In genomic region chr16:46762583-46762982, GRCh38 we compare ENCODE assay signal across 24 cellular contexts. TPM values are rescaled to one million over a fixed set of nuclear protein-coding genes. Genes with fewer than 3 reads are reported as not detected.
DNase-seq lines count a peak whose midpoint lies in the region; ATAC-seq and TF ChIP-seq lines count a peak whose summit lies in the region.
"Had no signal": no experiment of that assay in that cellular context is flagged by ENCODE, and none has a peak within 500 bp of the region (broad histone marks: within the 10 kb centered on the region; RNA-seq: fewer than 3 reads in every experiment).

No MANE protein-coding gene starts in this region.

- H4K91ac ChIP-seq in neuronal stem cell (ENCODE audit: low read depth, low read length, poor library complexity) = no peak overlapping the region

- no peak overlapping the region for H4K8ac ChIP-seq in neuronal stem cell (ENCODE audit: low read depth, low read length)

- CTCF ChIA-PET in MCF 10A (lab: Yijun Ruan, JAX) = no interaction called here
- CTCF ChIA-PET in activated naive CD4-positive, alpha-beta T cell treated with anti-CD3 and anti-CD28 coated beads, Interleukin-2, amount 10 ng/mL, durations not matched to agents 7 days and 5 days (lab: Charles Lee) = no interaction called here

- H3K23ac ChIP-seq in neuronal stem cell (ENCODE audit: low read depth, low read length, poor library complexity) = no peak overlapping the region

- no peak overlapping the region for H3K4me3 ChIP-seq in breast epithelium
- H3K4me3 ChIP-seq in GM23338 = no peak overlapping the region
- no peak overlapping the region for H3K4me3 ChIP-seq in neuronal stem cell (ENCODE audit: low read length in 2 of 2)
- H3K4me3 ChIP-seq: ascending aorta, esophagus muscularis mucosa, tibial artery had no signal

- H3K14ac ChIP-seq in neuronal stem cell (ENCODE audit: low read length) = no peak overlapping the region

- no peaks in the 10 kb centered on the region for H3K79me1 ChIP-seq in neuronal stem cell (ENCODE audit: low read depth, low read length)

- H3K4me1 Mint-ChIP-seq in MCF 10A (ENCODE audit: insufficient read depth, unreplicated experiment) = no peaks in the 10 kb centered on the region
- H3K4me1 Mint-ChIP-seq in GM23338 = peaks cover 9% of the 10 kb centered on the region
- peaks cover 3% of the 10 kb centered on the region for H3K4me1 Mint-ChIP-seq in activated naive CD4-positive, alpha-beta T cell treated with anti-CD3 and anti-CD28 coated beads, Interleukin-2, amount 10 ng/mL, durations not matched to agents 7 days and 5 days
- H3K4me1 Mint-ChIP-seq: activated CD4-positive, alpha-beta T cell treated with anti-CD3 and anti-CD28 coated beads, Interleukin-2, amount 10 ng/mL, durations not matched to agents 24 days and 14 days had no signal

- H3K27ac Mint-ChIP-seq in MCF 10A (ENCODE audit: low read depth, unreplicated experiment) (no peak overlapping the region), GM23338 (no peak overlapping the region)
- H3K27ac Mint-ChIP-seq in activated naive CD4-positive, alpha-beta T cell treated with anti-CD3 and anti-CD28 coated beads, Interleukin-2, amount 10 ng/mL, durations not matched to agents 7 days and 5 days = no peak overlapping the region
- H3K27ac Mint-ChIP-seq: activated CD4-positive, alpha-beta T cell treated with anti-CD3 and anti-CD28 coated beads, Interleukin-2, amount 10 ng/mL, durations not matched to agents 24 days and 14 days; activated CD8-positive, alpha-beta memory T cell treated with anti-CD3 and anti-CD28 coated beads, Interleukin-2, amount 10 ng/mL, durations not matched to agents 7 days and 5 days; activated naive CD4-positive, alpha-beta T cell treated with anti-CD3 and anti-CD28 coated beads, Interleukin-2, amount 50 U/mL, for 72 hours; activated T-helper 1 cell treated with anti-CD3 and anti-CD28 coated beads, Interleukin-12 subunit alpha, Interleukin-12 subunit beta, Interleukin-2, Interleukin-4 antibody, amounts not matched to agents 30 ng/mL and 10 ng/mL and 1 ng/mL, durations not matched to agents 14 hours and 24 hours and 36 hours; stimulated activated naive CD8-positive, alpha-beta T cell treated with anti-CD3 and anti-CD28 coated beads, Interleukin-15, Interleukin-2, amounts not matched to agents 100 ng/mL and 50 ng/mL, for 24 hours had no signal

- H3K36me3 ChIP-seq in breast epithelium (no peaks in the 10 kb centered on the region), GM23338 (ENCODE audit: insufficient read depth) (no peaks in the 10 kb centered on the region), neuronal stem cell (replicated peaks in 1 of 2; ENCODE audit: control insufficient read depth in 2 of 2, insufficient read depth in 2 of 2, low read length in 2 of 2) (no peaks in the 10 kb centered on the region)
- H3K36me3 ChIP-seq: ascending aorta, esophagus muscularis mucosa, tibial artery had no signal

- H3K4me3 Mint-ChIP-seq in MCF 10A (ENCODE audit: unreplicated experiment) (no peak overlapping the region), GM23338 (no peak overlapping the region)
- no peak overlapping the region for H3K4me3 Mint-ChIP-seq in activated naive CD4-positive, alpha-beta T cell treated with anti-CD3 and anti-CD28 coated beads, Interleukin-2, amount 10 ng/mL, durations not matched to agents 7 days and 5 days
- H3K4me3 Mint-ChIP-seq: activated CD4-positive, alpha-beta T cell treated with anti-CD3 and anti-CD28 coated beads, Interleukin-2, amount 10 ng/mL, durations not matched to agents 24 days and 14 days; activated CD8-positive, alpha-beta memory T cell treated with anti-CD3 and anti-CD28 coated beads, Interleukin-2, amount 10 ng/mL, durations not matched to agents 7 days and 5 days; activated T-helper 1 cell treated with anti-CD3 and anti-CD28 coated beads, Interleukin-12 subunit alpha, Interleukin-12 subunit beta, Interleukin-2, Interleukin-4 antibody, amounts not matched to agents 30 ng/mL and 10 ng/mL and 1 ng/mL, durations not matched to agents 14 hours and 24 hours and 36 hours; neural crest cell; stimulated activated naive CD8-positive, alpha-beta T cell treated with anti-CD3 and anti-CD28 coated beads, Interleukin-15, Interleukin-2, amounts not matched to agents 100 ng/mL and 50 ng/mL, for 24 hours had no signal

- intact Hi-C loops in MCF 10A (cut with micrococcal nuclease) = no loop called here
- intact Hi-C loops in breast epithelium (cut with DNase I; ENCODE audit: low total_unique reads) = no loop called here

- TF ChIP-seq CTCF in MCF 10A (IDR thresholded peaks at IDR 0.05; ENCODE audit: unreplicated experiment) (no peak), breast epithelium (IDR thresholded peaks at IDR 0.05) (no peak), GM23338 (conservative IDR thresholded peaks at IDR 0.05; ENCODE audit: low read depth in 2 of 2) (no peak)

- H3F3A ChIP-seq in GM23338 (replicated peaks; ENCODE audit: low read depth) = no peaks in the 10 kb centered on the region

- WGBS in neuronal stem cell (ENCODE audit: extremely low coverage in 2 of 2, insufficient read length in 2 of 2, insufficient replicate concordance in 1 of 2), 2 donors = no CpG with 5 or more reads among the region's 3 CpGs

- no peak overlapping the region for H2BK12ac ChIP-seq in neuronal stem cell (ENCODE audit: low read length)

- TF ChIP-seq POLR2A in breast epithelium (IDR thresholded peaks at IDR 0.05) = no peak

- in situ Hi-C loops in SK-MEL-5 (cut with HindIII; ENCODE audit: low pct_unique_long_range_greater_than_20kb, low sequenced_read_pairs) = no loop called here

- H3K4me1 ChIP-seq in breast epithelium (no peaks in the 10 kb centered on the region), GM23338 (ENCODE audit: insufficient read depth) (no peaks in the 10 kb centered on the region), neuronal stem cell (ENCODE audit: control insufficient read depth in 2 of 2, insufficient read depth in 1 of 2, low read depth in 1 of 2, low read length in 2 of 2) (peaks cover 3 to 4% of the 10 kb centered on the region in 2 donors)
- H3K4me1 ChIP-seq: ascending aorta had no signal

- H2AFZ ChIP-seq in GM23338 = peak overlapping the region; percentile 43; the same call in 1 of the 2 replicates
- peak overlapping the region; percentile 78 for H2AFZ ChIP-seq in neuronal stem cell (ENCODE audit: low read length)

- H2AK5ac ChIP-seq in neuronal stem cell (ENCODE audit: low read depth, low read length) = no peak overlapping the region

- H2BK5ac ChIP-seq in neuronal stem cell (ENCODE audit: low read length) = no peak overlapping the region

- H3K4me2 ChIP-seq in GM23338 (no peak overlapping the region), neuronal stem cell (ENCODE audit: insufficient read depth, low read length, poor library complexity, severe bottlenecking) (no peak overlapping the region)

- no peak overlapping the region for H3K18ac ChIP-seq in neuronal stem cell (ENCODE audit: low read length)

- H3K27me3 ChIP-seq in breast epithelium (peaks cover 0 to 11% of the 10 kb centered on the region in 2 donors), GM23338 (ENCODE audit: insufficient read depth) (no peaks in the 10 kb centered on the region), neuronal stem cell (ENCODE audit: control insufficient read depth in 3 of 3, insufficient read depth in 3 of 3, low read depth in 1 of 3, low read length in 3 of 3) (no peaks in the 10 kb centered on the region)
- H3K27me3 ChIP-seq: ascending aorta had no signal

- POLR2A ChIA-PET in MCF 10A (lab: Yijun Ruan, JAX) = no interaction called here

- no peak overlapping the region for H2BK15ac ChIP-seq in neuronal stem cell (ENCODE audit: low read length)

- no TSS peak for BruUV-seq in MCF 10A (replicated peaks; lab: Mats Ljungman, UMichigan)

- H3K9me3 ChIP-seq in breast epithelium (no peaks in the 10 kb centered on the region), neuronal stem cell (replicated peaks in 1 of 2; ENCODE audit: control insufficient read depth in 2 of 2, insufficient read depth in 1 of 2, low read depth in 1 of 2, low read length in 2 of 2) (no peaks in the 10 kb centered on the region)
- H3K9me3 ChIP-seq: ascending aorta, esophagus muscularis mucosa, tibial artery had no signal

- H3K9me3 Mint-ChIP-seq in MCF 10A (ENCODE audit: unreplicated experiment) (no peaks in the 10 kb centered on the region), GM23338 (no peaks in the 10 kb centered on the region; the same call in 2 of the 3 replicates)
- H3K9me3 Mint-ChIP-seq in activated naive CD4-positive, alpha-beta T cell treated with anti-CD3 and anti-CD28 coated beads, Interleukin-2, amount 10 ng/mL, durations not matched to agents 7 days and 5 days = no peaks in the 10 kb centered on the region
- H3K9me3 Mint-ChIP-seq: activated CD4-positive, alpha-beta T cell treated with anti-CD3 and anti-CD28 coated beads, Interleukin-2, amount 10 ng/mL, durations not matched to agents 24 days and 14 days; activated naive CD4-positive, alpha-beta T cell treated with anti-CD3 and anti-CD28 coated beads, Interleukin-2, amount 50 U/mL, for 72 hours; activated T-helper 1 cell treated with anti-CD3 and anti-CD28 coated beads, Interleukin-12 subunit alpha, Interleukin-12 subunit beta, Interleukin-2, Interleukin-4 antibody, amounts not matched to agents 30 ng/mL and 10 ng/mL and 1 ng/mL, durations not matched to agents 14 hours and 24 hours and 36 hours; neural crest cell; stimulated activated naive CD8-positive, alpha-beta T cell treated with anti-CD3 and anti-CD28 coated beads, Interleukin-15, Interleukin-2, amounts not matched to agents 100 ng/mL and 50 ng/mL, for 24 hours had no signal

- H3K9ac ChIP-seq in neuronal stem cell (ENCODE audit: low read depth, low read length, poor library complexity) = no peak overlapping the region

- H3K36me3 Mint-ChIP-seq in MCF 10A (ENCODE audit: insufficient read depth, unreplicated experiment) = peaks cover 6% of the 10 kb centered on the region
- no peaks in the 10 kb centered on the region for H3K36me3 Mint-ChIP-seq in GM23338 (ENCODE audit: low read depth)
- H3K36me3 Mint-ChIP-seq in activated naive CD4-positive, alpha-beta T cell treated with anti-CD3 and anti-CD28 coated beads, Interleukin-2, amount 10 ng/mL, durations not matched to agents 7 days and 5 days = no peaks in the 10 kb centered on the region
- H3K36me3 Mint-ChIP-seq: activated CD8-positive, alpha-beta memory T cell treated with anti-CD3 and anti-CD28 coated beads, Interleukin-2, amount 10 ng/mL, durations not matched to agents 7 days and 5 days; activated naive CD4-positive, alpha-beta T cell treated with anti-CD3 and anti-CD28 coated beads, Interleukin-2, amount 50 U/mL, for 72 hours had no signal

- no peak overlapping the region for H2BK120ac ChIP-seq in neuronal stem cell (ENCODE audit: low read depth, low read length)

- peaks cover 34% of the 10 kb centered on the region for H3K27me3 Mint-ChIP-seq in MCF 10A (ENCODE audit: insufficient read depth, unreplicated experiment)
- H3K27me3 Mint-ChIP-seq in GM23338 (ENCODE audit: insufficient read depth, low read depth, poor library complexity) = peaks cover 4% of the 10 kb centered on the region
- H3K27me3 Mint-ChIP-seq in activated naive CD4-positive, alpha-beta T cell treated with anti-CD3 and anti-CD28 coated beads, Interleukin-2, amount 10 ng/mL, durations not matched to agents 7 days and 5 days = peaks cover 21% of the 10 kb centered on the region
- H3K27me3 Mint-ChIP-seq: activated CD4-positive, alpha-beta T cell treated with anti-CD3 and anti-CD28 coated beads, Interleukin-2, amount 10 ng/mL, durations not matched to agents 24 days and 14 days; stimulated activated naive CD8-positive, alpha-beta T cell treated with anti-CD3 and anti-CD28 coated beads, Interleukin-15, Interleukin-2, amounts not matched to agents 100 ng/mL and 50 ng/mL, for 24 hours had no signal

- H3K79me2 ChIP-seq in GM23338 (replicated peaks; ENCODE audit: insufficient read depth) = no peaks in the 10 kb centered on the region

- H3K27ac ChIP-seq in breast epithelium (no peak overlapping the region), GM23338 (ENCODE audit: low read depth) (no peak overlapping the region), neuronal stem cell (replicated peaks; ENCODE audit: low read length) (no peak overlapping the region)
- H3K27ac ChIP-seq: ascending aorta, esophagus muscularis mucosa, tibial artery had no signal

- no peak overlapping the region for H3K4ac ChIP-seq in neuronal stem cell (ENCODE audit: low read length)

- no peaks in the 10 kb centered on the region for H3K9me2 ChIP-seq in GM23338 (ENCODE audit: insufficient read depth)

- peak; percentile 23 for DNase-seq in MCF 10A (ENCODE audit: unreplicated experiment)
- no peak for DNase-seq in breast epithelium (ENCODE audit: low spot score in 2 of 2)
- no peak for DNase-seq in GM23338 (ENCODE audit: low spot score)
- peak; percentile 5 for DNase-seq in SK-MEL-5 (ENCODE audit: low read depth, low spot score)
- no peak for DNase-seq in neuronal stem cell (ENCODE audit: low spot score)
- DNase-seq in activated naive CD4-positive, alpha-beta T cell treated with anti-CD3 and anti-CD28 coated beads, Interleukin-2, amount 10 ng/mL, durations not matched to agents 7 days and 5 days = no peak
- DNase-seq in cerebellar cortex (ENCODE audit: low spot score) = no peak
- no peak for DNase-seq in SHP77 treated with DMSO at 0.1 percent for 48 hours (lab: John Stamatoyannopoulos, UW)
- DNase-seq: activated CD4-positive, alpha-beta T cell treated with anti-CD3 and anti-CD28 coated beads, Interleukin-2, amount 10 ng/mL, durations not matched to agents 24 days and 14 days; activated CD8-positive, alpha-beta memory T cell treated with anti-CD3 and anti-CD28 coated beads, Interleukin-2, amount 10 ng/mL, durations not matched to agents 7 days and 5 days; DMS 273 treated with DMSO at 0.1 percent for 48 hours; effector CD4-positive, alpha-beta T cell; NCI-H1694; NCI-H526; OCI-M1; SIG-M5; small intestine; tibial artery had no signal

- no peak for ATAC-seq in GM23338
- ATAC-seq: activated CD8-positive, alpha-beta memory T cell treated with anti-CD3 and anti-CD28 coated beads, Interleukin-2, amount 10 ng/mL, durations not matched to agents 7 days and 5 days; activated naive CD4-positive, alpha-beta T cell treated with anti-CD3 and anti-CD28 coated beads, Interleukin-2, amount 50 U/mL, for 72 hours had no signal

- no peaks in the 10 kb centered on the region for H4K20me1 ChIP-seq in GM23338 (replicated peaks; ENCODE audit: insufficient read depth)

RNA-seq across cellular contexts. Expression of gene MYLK3, which starts 14.4 kb away (rescaled TPM):
- total RNA-seq in MCF 10A (2022) (0.05 TPM in 1 of 2 replicates, not detected in the other), breast epithelium (under 1 TPM in 2 of 3 donors, not detected in 1; 0.48 to 0.59 TPM)
- 0.35 and 0.63 TPM in 2 replicates for total RNA-seq in GM23338 (2014; rRNA removed; shearing (Covaris generic))
- polyA plus RNA-seq in GM23338 (2016; fragmentation: Nextera tagmentation; extraction: Ambion mirVana) = 0.14 and 0.18 TPM in 2 replicates
- total RNA-seq in SK-MEL-5 (2014; rRNA removed; shearing (Covaris generic)) = 0.67 and 1.1 TPM in 2 replicates
- 0.10 and 0.14 TPM in 2 replicates for polyA plus RNA-seq in SK-MEL-5 (2015; cell fraction: cytosol; rRNA removed)
- polyA plus RNA-seq in SK-MEL-5 (2015; cell fraction: nucleus; rRNA removed) = 0.17 and 1.5 TPM in 2 replicates
- 0.10 TPM for polyA plus RNA-seq in neuronal stem cell (2013, experiment 1 of 2)
- 0.11 TPM for polyA plus RNA-seq in neuronal stem cell (2013, experiment 2 of 2)
- total RNA-seq: activated CD8-positive, alpha-beta memory T cell treated with anti-CD3 and anti-CD28 coated beads, Interleukin-2, amount 10 ng/mL, durations not matched to agents 7 days and 5 days; ascending aorta had no signal

Comparison
In these comparisons a context has a peak if more than half of its experiments do, and no peak if none do; other contexts are left out.
1. DNase-seq: peak in MCF 10A (single experiment) and SK-MEL-5 (single experiment); none in breast epithelium (0 of 2), GM23338 (single experiment), neuronal stem cell (single experiment), activated naive CD4-positive, alpha-beta T cell treated with anti-CD3 and anti-CD28 coated beads, Interleukin-2, amount 10 ng/mL, durations not matched to agents 7 days and 5 days (single experiment), cerebellar cortex (single experiment) and SHP77 treated with DMSO at 0.1 percent for 48 hours (single experiment).